Comparison of ENCODE assay signal across 10 cellular contexts in genomic region chr1:1069711-1070676, GRCh38. TPM values are rescaled to one million over a fixed set of nuclear protein-coding genes. Genes with fewer than 3 reads are reported as not detected.
A peak's percentile ranks its signal among the peaks of the same experiment; 100 is the strongest.
DNase-seq lines count a peak whose midpoint lies in the region; ATAC-seq, FAIRE-seq and TF ChIP-seq lines count a peak whose summit lies in the region.
"Had no signal": no experiment of that assay in that cellular context is flagged by ENCODE, and none has a peak within 500 bp of the region (broad histone marks: within the 10 kb centered on the region; RNA-seq: fewer than 3 reads in every experiment).

No MANE protein-coding gene starts in this region.

- peak overlapping the region; percentile 69 for H3K4me3 ChIP-seq in A673 (ENCODE audit: low read depth, low read length, poor library complexity, severe bottlenecking)

- peaks cover 17% of the 10 kb centered on the region for H3K4me1 Mint-ChIP-seq in activated CD8-positive, alpha-beta T cell treated with anti-CD3 and anti-CD28 coated beads for 36 hours (ENCODE audit: low read depth)

- peak overlapping the region; percentile 29 for H3K4me3 Mint-ChIP-seq in activated CD8-positive, alpha-beta T cell treated with anti-CD3 and anti-CD28 coated beads for 36 hours

- intact Hi-C loops in A673 (cut with micrococcal nuclease; ENCODE audit: unreplicated experiment): no loop called here
- intact Hi-C loops in activated CD8-positive, alpha-beta T cell treated with anti-CD3 and anti-CD28 coated beads for 36 hours (cut with micrococcal nuclease): no loop called here

- ATAC-seq in activated CD8-positive, alpha-beta T cell treated with anti-CD3 and anti-CD28 coated beads for 36 hours: no peak
- no peak for ATAC-seq in HG03469 (IDR thresholded peaks at IDR 0.05; ENCODE audit: unreplicated experiment)

- BruUV-seq in A673 (replicated peaks; lab: Mats Ljungman, UMichigan): no TSS peak

- CTCF ChIA-PET in A673 (lab: Charles Lee): no interaction called here
- CTCF ChIA-PET in activated CD8-positive, alpha-beta T cell treated with anti-CD3 and anti-CD28 coated beads for 36 hours (lab: Charles Lee): interaction anchor here (1.0 to 1.2 kb wide), 2 partner anchors 14 to 86 kb away, joined by 3 to 4 read pairs; no protein-coding TSS in a partner anchor

- no peak for TF ChIP-seq CTCF in A673 (conservative IDR thresholded peaks at IDR 0.05; ENCODE audit: low read depth, low read length)
- TF ChIP-seq CTCF in activated CD8-positive, alpha-beta T cell treated with anti-CD3 and anti-CD28 coated beads for 36 hours (IDR thresholded peaks at IDR 0.05): no peak

- POLR2A ChIA-PET in A673 (lab: Charles Lee; ENCODE audit: low non-redundant PET): no interaction called here
- POLR2A ChIA-PET in activated CD8-positive, alpha-beta T cell treated with anti-CD3 and anti-CD28 coated beads for 36 hours (lab: Charles Lee): interaction anchor here (0.6 to 1.6 kb wide), 5 partner anchors 10 to 34 kb away, joined by 3 to 5 read pairs (median 4); no protein-coding TSS in a partner anchor

- H3K27me3 ChIP-seq in A673 (replicated peaks; ENCODE audit: insufficient read depth, low read depth, low read length, poor library complexity): no peaks in the 10 kb centered on the region

- no peak overlapping the region for H3K27ac ChIP-seq in A673 (ENCODE audit: low read depth, low read length, poor library complexity, severe bottlenecking)

- H3K27ac Mint-ChIP-seq in activated CD8-positive, alpha-beta T cell treated with anti-CD3 and anti-CD28 coated beads for 36 hours: no peak overlapping the region

- H3K36me3 ChIP-seq in A673 (ENCODE audit: insufficient read depth, low read length, poor library complexity, severe bottlenecking): no peaks in the 10 kb centered on the region

- DNase-seq in A673 (ENCODE audit: low spot score) (no peak), GM19238 (ENCODE audit: insufficient read length, low spot score) (peak; percentile 52), kidney tubule cell (ENCODE audit: low spot score) (peak; percentile 60), NCI-H226 (no peak), urothelium cell line (ENCODE audit: low spot score) (no peak), NCI-H2171 (lab: John Stamatoyannopoulos, UW) (no peak)
- DNase-seq in activated CD8-positive, alpha-beta T cell treated with anti-CD3 and anti-CD28 coated beads for 36 hours: peak; percentile 39
- DNase-seq: NCI-H1417 treated with DMSO at 0.1 percent for 48 hours had no signal

- FAIRE-seq in urothelium cell line (lab: Jason Lieb, UNC): no peak

- H3K27me3 Mint-ChIP-seq in activated CD8-positive, alpha-beta T cell treated with anti-CD3 and anti-CD28 coated beads for 36 hours: peaks cover 7% of the 10 kb centered on the region
- H3K27me3 Mint-ChIP-seq: activated naive CD8-positive, alpha-beta T cell treated with anti-CD3 and anti-CD28 coated beads, Interleukin-2, amount 10 ng/mL, durations not matched to agents 7 days and 5 days had no signal

- H3K4me1 ChIP-seq in A673 (ENCODE audit: insufficient read depth, low read length, poor library complexity, severe bottlenecking): peaks cover 7% of the 10 kb centered on the region

- no peaks in the 10 kb centered on the region for H3K9me3 Mint-ChIP-seq in activated CD8-positive, alpha-beta T cell treated with anti-CD3 and anti-CD28 coated beads for 36 hours
- H3K9me3 Mint-ChIP-seq: activated naive CD8-positive, alpha-beta T cell treated with anti-CD3 and anti-CD28 coated beads, Interleukin-2, amount 10 ng/mL, durations not matched to agents 7 days and 5 days had no signal

- H3K9me3 ChIP-seq in A673 (ENCODE audit: low read depth, low read length, poor library complexity, severe bottlenecking): no peaks in the 10 kb centered on the region

- peaks cover 15% of the 10 kb centered on the region for H3K36me3 Mint-ChIP-seq in activated CD8-positive, alpha-beta T cell treated with anti-CD3 and anti-CD28 coated beads for 36 hours (ENCODE audit: low read depth)
- H3K36me3 Mint-ChIP-seq: activated naive CD8-positive, alpha-beta T cell treated with anti-CD3 and anti-CD28 coated beads, Interleukin-2, amount 10 ng/mL, durations not matched to agents 7 days and 5 days had no signal

RNA-seq across cellular contexts. Expression of gene RNF223, which starts 4.1 kb away (rescaled TPM):
- not detected in 2 replicates for total RNA-seq in A673 (2021)
- not detected for total RNA-seq in activated CD8-positive, alpha-beta T cell treated with anti-CD3 and anti-CD28 coated beads for 36 hours
- total RNA-seq: activated naive CD8-positive, alpha-beta T cell treated with anti-CD3 and anti-CD28 coated beads, Interleukin-2, amount 10 ng/mL, durations not matched to agents 7 days and 5 days had no signal

RNA-seq across cellular contexts. Expression of gene C1orf159, which starts 45.9 kb away (rescaled TPM):
- total RNA-seq in A673 (2021): 26.8 and 28.4 TPM in 2 replicates
- total RNA-seq in activated CD8-positive, alpha-beta T cell treated with anti-CD3 and anti-CD28 coated beads for 36 hours: 10 to 100 TPM; 17.5 to 20.3 TPM

RNA-seq across cellular contexts. Expression of gene AGRN, which starts 50.1 kb away (rescaled TPM):
- 151 and 164 TPM in 2 replicates for total RNA-seq in A673 (2021)
- total RNA-seq in activated CD8-positive, alpha-beta T cell treated with anti-CD3 and anti-CD28 coated beads for 36 hours: 10 to 100 TPM; 64.9 to 68.0 TPM

RNA-seq across cellular contexts. Expression of gene ISG15, which starts 56.7 kb away (rescaled TPM):
- total RNA-seq in A673 (2021): 45.3 and 55.6 TPM in 2 replicates
- 100 to 1,000 TPM in 1 of 2 experiments, 10 to 100 TPM in 1; 94.5 to 102 TPM for total RNA-seq in activated CD8-positive, alpha-beta T cell treated with anti-CD3 and anti-CD28 coated beads for 36 hours

Comparison
In these comparisons a context has a peak if more than half of its experiments do, and no peak if none do; other contexts are left out.
1. DNase-seq: peak in GM19238 (single experiment), activated CD8-positive, alpha-beta T cell treated with anti-CD3 and anti-CD28 coated beads for 36 hours (single experiment) and kidney tubule cell (single experiment); none in A673 (single experiment), NCI-H226 (single experiment), urothelium cell line (single experiment) and NCI-H2171 (single experiment).